Comparison of ENCODE assay signal across 20 cellular contexts in genomic region chr5:126829098-126829497, GRCh38.
"Had no signal": no experiment of that assay in that cellular context is flagged by ENCODE, and none has a peak within 500 bp of the region (broad histone marks: within the 10 kb centered on the region; RNA-seq: fewer than 3 reads in every experiment).

No MANE protein-coding gene starts in this region.

- H3K9me3 Mint-ChIP-seq: activated naive CD8-positive, alpha-beta T cell treated with anti-CD3 and anti-CD28 coated beads, Interleukin-2, amount 10 ng/mL, durations not matched to agents 7 days and 5 days had no signal

- H3K4me3 Mint-ChIP-seq: activated naive CD8-positive, alpha-beta T cell treated with anti-CD3 and anti-CD28 coated beads, Interleukin-2, amount 10 ng/mL, durations not matched to agents 7 days and 5 days had no signal

- DNase-seq: activated CD4-positive, alpha-beta T cell treated with anti-CD3 and anti-CD28 coated beads, Interleukin-2, amount 50 U/mL, for 1 hour; activated CD4-positive, CD25-positive, alpha-beta regulatory T cell; activated naive CD4-positive, alpha-beta T cell treated with anti-CD3 and anti-CD28 coated beads, Interleukin-2, amount 50 U/mL, for 16 hours; activated naive CD8-positive, alpha-beta T cell treated with anti-CD3 and anti-CD28 coated beads, Interleukin-2, amount 10 ng/mL, durations not matched to agents 7 days and 5 days; activated T-cell treated with anti-CD3 and anti-CD28 coated beads for 4 hours; activated T-cell treated with anti-CD3 and anti-CD28 coated beads, Interleukin-2, amount 50 U/mL, for 48 hours; adrenal gland; anterior cingulate cortex; cerebellar nuclear complex; Kasumi-1; NCI-H1048; NCI-H1694; NCI-H2029; NCI-H446; NCI-H524; PC-9; SHP77 treated with DMSO at 0.1 percent for 48 hours; T-helper 2 cell; T1000 had no signal

- H3K27ac ChIP-seq: adrenal gland, PC-9 had no signal

- H3K9me3 ChIP-seq: adrenal gland had no signal

- H3K27me3 ChIP-seq: adrenal gland had no signal

- H3K27me3 Mint-ChIP-seq: activated naive CD8-positive, alpha-beta T cell treated with anti-CD3 and anti-CD28 coated beads, Interleukin-2, amount 10 ng/mL, durations not matched to agents 7 days and 5 days had no signal

- ATAC-seq: K562 had no signal

- H3K27ac Mint-ChIP-seq: activated naive CD8-positive, alpha-beta T cell treated with anti-CD3 and anti-CD28 coated beads, Interleukin-2, amount 10 ng/mL, durations not matched to agents 7 days and 5 days had no signal
